11 cellular contexts compared by ENCODE assay signal in the genomic region with DNA sequence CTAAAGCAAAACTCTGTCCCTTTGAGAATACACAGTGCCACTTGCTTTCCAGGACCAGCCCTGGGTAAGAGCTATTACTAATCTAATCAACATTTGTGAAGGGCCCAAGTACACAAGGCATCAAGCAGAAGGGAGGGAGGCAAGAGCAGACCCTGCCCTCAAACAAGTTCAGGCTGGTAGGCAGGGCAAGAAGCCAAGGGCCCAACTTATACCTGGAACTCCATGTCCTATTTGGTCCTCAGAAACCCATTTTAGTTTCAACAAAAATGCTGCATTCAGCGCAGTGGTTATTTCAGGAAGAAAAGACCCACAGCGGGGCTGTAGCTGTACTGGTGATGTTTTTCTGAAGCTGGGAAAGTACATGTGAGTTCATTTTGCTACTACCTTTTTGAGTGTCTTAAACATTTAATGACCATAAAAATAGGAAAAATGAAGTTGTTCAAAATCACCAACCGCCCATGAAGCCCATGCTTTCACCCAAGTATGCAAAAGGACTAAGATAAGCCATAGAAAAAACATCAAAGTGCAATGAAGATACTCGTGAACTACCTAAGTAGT. TPM values are rescaled to one million over a fixed set of nuclear protein-coding genes. Genes with fewer than 3 reads are reported as not detected.
DNase-seq lines count a peak whose midpoint lies in the region; TF ChIP-seq lines count a peak whose summit lies in the region.
"Had no signal": no experiment of that assay in that cellular context is flagged by ENCODE, and none has a peak within 500 bp of the region (broad histone marks: within the 10 kb centered on the region; RNA-seq: fewer than 3 reads in every experiment).

No MANE protein-coding gene starts in this region.

- H3K36me3 Mint-ChIP-seq in T-helper 2 cell treated with Interferon-gamma antibody and Interleukin-4, amounts not matched to agents 5 μg/mL and 100 μg/mL, for 36 hours (ENCODE audit: low read depth): peaks cover 53% of the 10 kb centered on the region
- peaks cover 13% of the 10 kb centered on the region for H3K36me3 Mint-ChIP-seq in IgD-negative memory B cell
- H3K36me3 Mint-ChIP-seq in neural progenitor cell: peaks cover 35% of the 10 kb centered on the region

- peak overlapping the region; percentile 99 for H3K4me3 ChIP-seq in adipocyte (ENCODE audit: low read length)
- no peak overlapping the region for H3K4me3 ChIP-seq in neural progenitor cell
- H3K4me3 ChIP-seq: ascending aorta had no signal

- peaks cover 36% of the 10 kb centered on the region for H3K4me1 ChIP-seq in adipocyte (ENCODE audit: control insufficient read depth, insufficient read depth, low read length)
- H3K4me1 ChIP-seq in neural progenitor cell: peaks cover 16% of the 10 kb centered on the region

- peak overlapping the region; percentile 100 for H3K9ac ChIP-seq in adipocyte (ENCODE audit: low read length)
- no peak overlapping the region for H3K9ac ChIP-seq in neural progenitor cell

- H3K27me3 ChIP-seq in adipocyte (replicated peaks; ENCODE audit: control insufficient read depth, insufficient read depth, low read length): no peaks in the 10 kb centered on the region
- H3K27me3 ChIP-seq in neural progenitor cell: no peaks in the 10 kb centered on the region
- H3K27me3 ChIP-seq: ascending aorta had no signal

- H3K79me2 ChIP-seq in neural progenitor cell (ENCODE audit: low read depth): peaks cover 37% of the 10 kb centered on the region

- peaks cover 59% of the 10 kb centered on the region for H3K36me3 ChIP-seq in adipocyte (ENCODE audit: control insufficient read depth, insufficient read depth, low read length, severe bottlenecking)
- peaks cover 17% of the 10 kb centered on the region for H3K36me3 ChIP-seq in neural progenitor cell

- peak overlapping the region; percentile 71 for H3K27ac ChIP-seq in neural progenitor cell
- H3K27ac ChIP-seq: ascending aorta had no signal

- no peak overlapping the region for H2AFZ ChIP-seq in neural progenitor cell (replicated peaks)

- H3K4me2 ChIP-seq in neural progenitor cell: peak overlapping the region; percentile 87

- H3K4me3 Mint-ChIP-seq in T-helper 2 cell treated with Interferon-gamma antibody and Interleukin-4, amounts not matched to agents 5 μg/mL and 100 μg/mL, for 36 hours: peak overlapping the region; percentile 52
- H3K4me3 Mint-ChIP-seq in IgD-negative memory B cell: peak overlapping the region in 3 of 4 donors; percentile 49 to 98 (median 83)
- no peak overlapping the region for H3K4me3 Mint-ChIP-seq in neural progenitor cell

- TF ChIP-seq CTCF in neural progenitor cell (IDR thresholded peaks at IDR 0.05): no peak

- no peaks in the 10 kb centered on the region for H3K27me3 Mint-ChIP-seq in T-helper 2 cell treated with Interferon-gamma antibody and Interleukin-4, amounts not matched to agents 5 μg/mL and 100 μg/mL, for 36 hours (ENCODE audit: low read depth)
- no peaks in the 10 kb centered on the region for H3K27me3 Mint-ChIP-seq in IgD-negative memory B cell
- H3K27me3 Mint-ChIP-seq in neural progenitor cell (ENCODE audit: insufficient read depth, low read depth): peaks cover 8% of the 10 kb centered on the region

- H3K27ac Mint-ChIP-seq in T-helper 2 cell treated with Interferon-gamma antibody and Interleukin-4, amounts not matched to agents 5 μg/mL and 100 μg/mL, for 36 hours: peak overlapping the region; percentile 60
- H3K27ac Mint-ChIP-seq in IgD-negative memory B cell: peak overlapping the region in 2 of 3 donors; percentile 2 to 76
- no peak overlapping the region for H3K27ac Mint-ChIP-seq in neural progenitor cell

- H3K9me3 ChIP-seq in adipocyte (ENCODE audit: control insufficient read depth, low read length): no peaks in the 10 kb centered on the region
- no peaks in the 10 kb centered on the region for H3K9me3 ChIP-seq in neural progenitor cell (ENCODE audit: low read depth)
- H3K9me3 ChIP-seq: ascending aorta had no signal

- H4K20me1 ChIP-seq in neural progenitor cell (ENCODE audit: low read depth): peaks cover 62% of the 10 kb centered on the region

- DNase-seq in T-helper 2 cell treated with Interferon-gamma antibody and Interleukin-4, amounts not matched to agents 5 μg/mL and 100 μg/mL, for 36 hours (ENCODE audit: low spot score): no peak
- DNase-seq in T-helper 2 cell: no peak
- no peak for DNase-seq in adipocyte (ENCODE audit: low read depth)
- no peak for DNase-seq in neural progenitor cell (ENCODE audit: low spot score)
- no peak for DNase-seq in NK-92 treated with Interleukin-12 subunit alpha and Interleukin-12 subunit beta, amount 100 ng/mL, for 24 hours (lab: John Stamatoyannopoulos, UW)
- no peak for DNase-seq in kidney glomerular epithelial cell (lab: John Stamatoyannopoulos, UW)
- DNase-seq in amniotic stem cell (lab: John Stamatoyannopoulos, UW): no peak
- DNase-seq: KBM-7, NCI-H774 had no signal

- peaks cover 63% of the 10 kb centered on the region for H3F3A ChIP-seq in neural progenitor cell (ENCODE audit: low read depth)

- H3K9me3 Mint-ChIP-seq in T-helper 2 cell treated with Interferon-gamma antibody and Interleukin-4, amounts not matched to agents 5 μg/mL and 100 μg/mL, for 36 hours: no peaks in the 10 kb centered on the region
- H3K9me3 Mint-ChIP-seq in IgD-negative memory B cell (no peaks in the 10 kb centered on the region), neural progenitor cell (no peaks in the 10 kb centered on the region)

- peaks cover 23% of the 10 kb centered on the region for H3K4me1 Mint-ChIP-seq in T-helper 2 cell treated with Interferon-gamma antibody and Interleukin-4, amounts not matched to agents 5 μg/mL and 100 μg/mL, for 36 hours (ENCODE audit: low read depth)
- H3K4me1 Mint-ChIP-seq in IgD-negative memory B cell: peaks cover 11 to 19% (median 18%) of the 10 kb centered on the region in 3 donors
- peaks cover 22% of the 10 kb centered on the region for H3K4me1 Mint-ChIP-seq in neural progenitor cell

RNA-seq across cellular contexts. Expression of a gene that starts 2.8 kb away (rescaled TPM):
- polyA plus RNA-seq in IgD-negative memory B cell: 1,332 TPM
- total RNA-seq in neural progenitor cell (ENCODE audit: low replicate concordance): 3,589 and 4,695 TPM in 2 replicates
